ENCODE assay signal across 8 cellular contexts in the genomic region with DNA sequence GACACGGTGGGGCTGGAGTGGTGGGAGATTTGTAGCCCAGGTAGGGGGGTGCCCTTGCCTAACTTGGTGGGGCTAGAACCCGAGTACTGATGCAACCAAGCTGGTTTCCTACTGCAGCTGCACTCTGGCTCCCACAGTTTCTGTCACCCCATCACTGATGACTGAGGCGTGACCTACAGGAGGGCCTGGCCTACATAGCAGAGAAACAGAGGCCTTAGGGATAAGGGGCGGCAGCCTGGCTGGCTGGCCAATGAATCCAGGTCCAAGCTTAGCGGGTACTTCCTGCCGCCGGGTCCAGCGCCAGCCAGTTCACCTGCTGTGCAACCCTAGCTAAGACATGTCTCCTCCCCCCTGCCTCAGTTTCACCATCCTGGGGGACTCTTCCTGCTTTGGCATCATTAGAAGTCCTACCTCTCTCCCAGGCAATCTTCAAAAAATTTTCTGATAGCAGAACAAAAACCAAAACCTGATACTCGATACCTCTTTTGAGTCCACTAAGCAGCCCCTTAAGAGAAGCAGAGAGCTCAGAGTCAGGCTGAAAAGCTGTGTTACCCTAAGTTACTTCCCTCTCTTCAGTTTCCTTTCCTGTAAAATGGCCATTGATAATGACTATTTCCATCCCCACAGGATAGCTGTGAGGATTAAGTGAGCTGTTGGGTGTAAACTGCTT. TPM values are rescaled to one million over a fixed set of nuclear protein-coding genes. Genes with fewer than 3 reads are reported as not detected.
DNase-seq lines count a peak whose midpoint lies in the region; ATAC-seq lines count a peak whose summit lies in the region.

No MANE protein-coding gene starts in this region.

- no peak overlapping the region for H3K4me3 ChIP-seq in trophoblast cell (ENCODE audit: low read depth, low read length)

- no peaks in the 10 kb centered on the region for H3K36me3 Mint-ChIP-seq in activated naive CD8-positive, alpha-beta T cell

- no peak overlapping the region for H4K8ac ChIP-seq in trophoblast cell (ENCODE audit: low read depth, low read length)

- no peak overlapping the region for H2AFZ ChIP-seq in trophoblast cell (ENCODE audit: insufficient read depth, low read length, poor library complexity)

- H3K79me1 ChIP-seq in trophoblast cell (ENCODE audit: low read length), result peaks cover 9% of the 10 kb centered on the region

- WGBS in trophoblast cell (ENCODE audit: extremely low coverage, insufficient coverage, insufficient read length), result no CpG with 5 or more reads among the region's 9 CpGs

- no peak overlapping the region for H3K4ac ChIP-seq in trophoblast cell (ENCODE audit: low read depth, low read length)

- H3K9me3 Mint-ChIP-seq in activated naive CD8-positive, alpha-beta T cell (ENCODE audit: low read depth), result no peaks in the 10 kb centered on the region

- peaks cover 27% of the 10 kb centered on the region for H3K4me1 Mint-ChIP-seq in activated naive CD8-positive, alpha-beta T cell (ENCODE audit: low read depth)

- no peaks in the 10 kb centered on the region for H3K27me3 ChIP-seq in trophoblast cell (ENCODE audit: insufficient read depth, low read length)

- H3K23ac ChIP-seq in trophoblast cell (ENCODE audit: low read length), result no peak overlapping the region

- H2BK12ac ChIP-seq in trophoblast cell (ENCODE audit: low read length), result no peak overlapping the region

- no peak overlapping the region for H2BK5ac ChIP-seq in trophoblast cell (ENCODE audit: low read depth, low read length, poor library complexity)

- no peaks in the 10 kb centered on the region for H3K36me3 ChIP-seq in trophoblast cell (ENCODE audit: control insufficient read depth in 1 of 2, insufficient read depth in 2 of 2, low read length in 2 of 2)

- no peak overlapping the region for H3K27ac ChIP-seq in trophoblast cell (ENCODE audit: low read depth, low read length)

- DNase-seq in trophoblast cell, result no peak
- no peak for DNase-seq in ureter (ENCODE audit: low spot score)
- no peak for DNase-seq in NCI-H524 (lab: John Stamatoyannopoulos, UW)
- DNase-seq in NCI-H2227 (lab: John Stamatoyannopoulos, UW; ENCODE audit: unreplicated experiment), result no peak
- no peak for DNase-seq in HPDE6-E6E7 (ENCODE audit: extremely low spot score)

- H4K12ac ChIP-seq in trophoblast cell (ENCODE audit: low read depth, low read length), result no peak overlapping the region

- H3K4me2 ChIP-seq in trophoblast cell (ENCODE audit: low read length), result no peak overlapping the region

- H2BK120ac ChIP-seq in trophoblast cell (ENCODE audit: insufficient read depth, low read length, poor library complexity), result no peak overlapping the region

- H3K9me3 ChIP-seq in trophoblast cell (ENCODE audit: insufficient read depth, low read depth, low read length), result no peaks in the 10 kb centered on the region

- H3K4me1 ChIP-seq in trophoblast cell (ENCODE audit: control insufficient read depth in 1 of 2, insufficient read depth in 2 of 2, low read length in 2 of 2), result peaks cover 20 to 21% of the 10 kb centered on the region in 2 experiments

- no peaks in the 10 kb centered on the region for H3K27me3 Mint-ChIP-seq in activated naive CD8-positive, alpha-beta T cell

- no peak overlapping the region for H3K9ac ChIP-seq in trophoblast cell (ENCODE audit: low read length)

- H3K14ac ChIP-seq in trophoblast cell (ENCODE audit: low read length), result no peak overlapping the region

- peak overlapping the region; percentile 5 for H3K4me3 Mint-ChIP-seq in activated naive CD8-positive, alpha-beta T cell

- H3K79me2 ChIP-seq in trophoblast cell (ENCODE audit: control insufficient read depth, insufficient read depth, low read length, poor library complexity), result no peaks in the 10 kb centered on the region

- peak overlapping the region; percentile 37 for H3K27ac Mint-ChIP-seq in activated naive CD8-positive, alpha-beta T cell

- peak; percentile 13 for ATAC-seq in GM18907 (IDR thresholded peaks at IDR 0.05; ENCODE audit: unreplicated experiment)
- ATAC-seq in HG02642 (IDR thresholded peaks at IDR 0.05; ENCODE audit: poor library complexity, unreplicated experiment), result peak; percentile 25

- no peak overlapping the region for H4K91ac ChIP-seq in trophoblast cell (ENCODE audit: low read depth, low read length)

- peak overlapping the region; percentile 50 for H2AK5ac ChIP-seq in trophoblast cell (ENCODE audit: low read length)

- no peak overlapping the region for H3K18ac ChIP-seq in trophoblast cell (ENCODE audit: low read length)

RNA-seq across cellular contexts. Expression of a gene that starts 27.3 kb away (rescaled TPM):
- 14.7 and 14.9 TPM in 2 replicates for polyA plus RNA-seq in trophoblast cell (2013)
- total RNA-seq in ureter, result 29.6 TPM

RNA-seq across cellular contexts. Expression of a gene that starts 44.7 kb away (rescaled TPM):
- polyA plus RNA-seq in trophoblast cell (2013), result 81.3 and 83.7 TPM in 2 replicates
- 203 TPM for total RNA-seq in ureter
